ENCODE assay signal across 1 cellular context in the genomic region with DNA sequence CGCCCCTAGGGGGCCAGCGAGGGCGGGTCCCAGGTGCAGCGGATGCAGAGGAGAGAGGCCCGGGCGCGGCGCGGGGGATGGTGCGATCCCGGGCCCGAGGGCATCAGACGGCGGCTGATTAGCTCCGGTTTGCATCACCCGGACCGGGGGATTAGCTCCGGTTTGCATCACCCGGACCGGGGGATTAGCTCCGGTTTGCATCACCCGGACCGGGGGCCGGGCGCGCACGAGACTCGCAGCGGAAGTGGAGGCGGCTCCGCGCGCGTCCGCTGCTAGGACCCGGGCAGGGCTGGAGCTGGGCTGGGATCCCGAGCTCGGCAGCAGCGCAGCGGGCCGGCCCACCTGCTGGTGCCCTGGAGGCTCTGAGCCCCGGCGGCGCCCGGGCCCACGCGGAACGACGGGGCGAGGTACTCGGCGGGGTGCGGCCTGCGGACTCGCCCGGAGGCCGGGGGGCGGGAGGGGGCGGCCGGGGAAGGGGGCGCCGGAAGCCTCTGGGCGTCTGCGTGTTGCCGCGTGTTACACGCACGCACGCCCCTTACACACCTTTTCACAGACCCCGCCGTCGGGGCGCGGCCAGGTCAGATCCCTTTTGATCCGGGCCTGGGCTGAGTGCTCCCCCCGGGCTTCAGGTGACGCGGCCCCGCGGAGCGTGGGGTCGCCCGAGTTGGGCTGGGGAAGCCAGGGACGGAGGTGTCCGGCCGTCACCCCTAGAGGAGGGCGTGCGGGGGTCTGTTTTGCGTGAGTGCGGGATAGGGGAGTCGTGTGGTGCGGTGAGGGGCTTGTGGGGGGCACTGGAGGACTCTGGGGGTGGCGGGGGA.
TF ChIP-seq lines count a peak whose summit lies in the region.

No MANE protein-coding gene starts in this region.

TF ChIP-seq in WTC11, 78 proteins besides CTCF, POLR2A, EP300 and RAD21 (continued from another document):
- TF ChIP-seq KAT7 (CRISPR knock-in tag; IDR thresholded peaks at IDR 0.05; ENCODE audit: borderline replicate concordance) = 0 out of 2 replicates have a peak, but pooled peaks have one; percentile 39
- TF ChIP-seq, protein P1, sequence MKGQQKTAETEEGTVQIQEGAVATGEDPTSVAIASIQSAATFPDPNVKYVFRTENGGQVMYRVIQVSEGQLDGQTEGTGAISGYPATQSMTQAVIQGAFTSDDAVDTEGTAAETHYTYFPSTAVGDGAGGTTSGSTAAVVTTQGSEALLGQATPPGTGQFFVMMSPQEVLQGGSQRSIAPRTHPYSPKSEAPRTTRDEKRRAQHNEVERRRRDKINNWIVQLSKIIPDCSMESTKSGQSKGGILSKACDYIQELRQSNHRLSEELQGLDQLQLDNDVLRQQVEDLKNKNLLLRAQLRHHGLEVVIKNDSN (CRISPR knock-in tag; IDR thresholded peaks at IDR 0.05) = peak; percentile 43; the same call in 1 of the 2 replicates
- TF ChIP-seq, protein P2, sequence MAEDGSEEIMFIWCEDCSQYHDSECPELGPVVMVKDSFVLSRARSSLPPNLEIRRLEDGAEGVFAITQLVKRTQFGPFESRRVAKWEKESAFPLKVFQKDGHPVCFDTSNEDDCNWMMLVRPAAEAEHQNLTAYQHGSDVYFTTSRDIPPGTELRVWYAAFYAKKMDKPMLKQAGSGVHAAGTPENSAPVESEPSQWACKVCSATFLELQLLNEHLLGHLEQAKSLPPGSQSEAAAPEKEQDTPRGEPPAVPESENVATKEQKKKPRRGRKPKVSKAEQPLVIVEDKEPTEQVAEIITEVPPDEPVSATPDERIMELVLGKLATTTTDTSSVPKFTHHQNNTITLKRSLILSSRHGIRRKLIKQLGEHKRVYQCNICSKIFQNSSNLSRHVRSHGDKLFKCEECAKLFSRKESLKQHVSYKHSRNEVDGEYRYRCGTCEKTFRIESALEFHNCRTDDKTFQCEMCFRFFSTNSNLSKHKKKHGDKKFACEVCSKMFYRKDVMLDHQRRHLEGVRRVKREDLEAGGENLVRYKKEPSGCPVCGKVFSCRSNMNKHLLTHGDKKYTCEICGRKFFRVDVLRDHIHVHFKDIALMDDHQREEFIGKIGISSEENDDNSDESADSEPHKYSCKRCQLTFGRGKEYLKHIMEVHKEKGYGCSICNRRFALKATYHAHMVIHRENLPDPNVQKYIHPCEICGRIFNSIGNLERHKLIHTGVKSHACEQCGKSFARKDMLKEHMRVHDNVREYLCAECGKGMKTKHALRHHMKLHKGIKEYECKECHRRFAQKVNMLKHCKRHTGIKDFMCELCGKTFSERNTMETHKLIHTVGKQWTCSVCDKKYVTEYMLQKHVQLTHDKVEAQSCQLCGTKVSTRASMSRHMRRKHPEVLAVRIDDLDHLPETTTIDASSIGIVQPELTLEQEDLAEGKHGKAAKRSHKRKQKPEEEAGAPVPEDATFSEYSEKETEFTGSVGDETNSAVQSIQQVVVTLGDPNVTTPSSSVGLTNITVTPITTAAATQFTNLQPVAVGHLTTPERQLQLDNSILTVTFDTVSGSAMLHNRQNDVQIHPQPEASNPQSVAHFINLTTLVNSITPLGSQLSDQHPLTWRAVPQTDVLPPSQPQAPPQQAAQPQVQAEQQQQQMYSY (CRISPR knock-in tag; IDR thresholded peaks at IDR 0.05) = no peak
- no peak for TF ChIP-seq SP1 (CRISPR knock-in tag; conservative IDR thresholded peaks at IDR 0.05)
- TF ChIP-seq, protein P3, sequence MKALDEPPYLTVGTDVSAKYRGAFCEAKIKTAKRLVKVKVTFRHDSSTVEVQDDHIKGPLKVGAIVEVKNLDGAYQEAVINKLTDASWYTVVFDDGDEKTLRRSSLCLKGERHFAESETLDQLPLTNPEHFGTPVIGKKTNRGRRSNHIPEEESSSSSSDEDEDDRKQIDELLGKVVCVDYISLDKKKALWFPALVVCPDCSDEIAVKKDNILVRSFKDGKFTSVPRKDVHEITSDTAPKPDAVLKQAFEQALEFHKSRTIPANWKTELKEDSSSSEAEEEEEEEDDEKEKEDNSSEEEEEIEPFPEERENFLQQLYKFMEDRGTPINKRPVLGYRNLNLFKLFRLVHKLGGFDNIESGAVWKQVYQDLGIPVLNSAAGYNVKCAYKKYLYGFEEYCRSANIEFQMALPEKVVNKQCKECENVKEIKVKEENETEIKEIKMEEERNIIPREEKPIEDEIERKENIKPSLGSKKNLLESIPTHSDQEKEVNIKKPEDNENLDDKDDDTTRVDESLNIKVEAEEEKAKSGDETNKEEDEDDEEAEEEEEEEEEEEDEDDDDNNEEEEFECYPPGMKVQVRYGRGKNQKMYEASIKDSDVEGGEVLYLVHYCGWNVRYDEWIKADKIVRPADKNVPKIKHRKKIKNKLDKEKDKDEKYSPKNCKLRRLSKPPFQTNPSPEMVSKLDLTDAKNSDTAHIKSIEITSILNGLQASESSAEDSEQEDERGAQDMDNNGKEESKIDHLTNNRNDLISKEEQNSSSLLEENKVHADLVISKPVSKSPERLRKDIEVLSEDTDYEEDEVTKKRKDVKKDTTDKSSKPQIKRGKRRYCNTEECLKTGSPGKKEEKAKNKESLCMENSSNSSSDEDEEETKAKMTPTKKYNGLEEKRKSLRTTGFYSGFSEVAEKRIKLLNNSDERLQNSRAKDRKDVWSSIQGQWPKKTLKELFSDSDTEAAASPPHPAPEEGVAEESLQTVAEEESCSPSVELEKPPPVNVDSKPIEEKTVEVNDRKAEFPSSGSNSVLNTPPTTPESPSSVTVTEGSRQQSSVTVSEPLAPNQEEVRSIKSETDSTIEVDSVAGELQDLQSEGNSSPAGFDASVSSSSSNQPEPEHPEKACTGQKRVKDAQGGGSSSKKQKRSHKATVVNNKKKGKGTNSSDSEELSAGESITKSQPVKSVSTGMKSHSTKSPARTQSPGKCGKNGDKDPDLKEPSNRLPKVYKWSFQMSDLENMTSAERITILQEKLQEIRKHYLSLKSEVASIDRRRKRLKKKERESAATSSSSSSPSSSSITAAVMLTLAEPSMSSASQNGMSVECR (CRISPR knock-in tag; IDR thresholded peaks at IDR 0.05; ENCODE audit: borderline replicate concordance) = peak; percentile 55; the same call in 1 of the 2 replicates
